ENCODE assay signal across 8 cellular contexts in the genomic region with DNA sequence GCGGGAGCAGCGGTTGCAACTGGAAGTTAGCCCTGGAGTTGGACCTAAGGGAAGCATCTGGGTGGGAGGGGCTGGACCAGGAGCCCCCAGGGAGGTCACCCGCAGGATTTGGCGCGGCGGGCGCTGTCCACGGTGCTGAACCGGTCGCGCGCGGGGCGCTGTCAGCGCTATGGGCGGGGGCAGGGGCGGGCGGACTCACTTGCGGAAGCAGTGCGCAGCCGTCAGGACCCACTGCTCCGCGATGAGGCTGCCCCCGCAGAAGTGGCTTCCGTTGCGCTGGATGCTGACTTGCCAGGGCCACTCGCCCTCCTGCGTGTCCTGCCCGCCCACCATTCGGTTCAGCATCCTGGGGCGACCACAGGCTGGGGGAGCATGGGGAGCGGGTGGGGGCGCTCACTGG. TPM values are rescaled to one million over a fixed set of nuclear protein-coding genes. Genes with fewer than 3 reads are reported as not detected.
DNase-seq lines count a peak whose midpoint lies in the region; ATAC-seq lines count a peak whose summit lies in the region.

No MANE protein-coding gene starts in this region.

- no peaks in the 10 kb centered on the region for H3K4me1 ChIP-seq in right cardiac atrium (ENCODE audit: control insufficient read depth, insufficient read depth, low read length)

- no peaks in the 10 kb centered on the region for H3K27me3 ChIP-seq in right cardiac atrium (ENCODE audit: control insufficient read depth, insufficient read depth)

- H3K4me3 ChIP-seq in right cardiac atrium (ENCODE audit: low read length) = no peak overlapping the region

- DNase-seq in EL (peak; percentile 20), OCI-M1 (lab: John Stamatoyannopoulos, UW) (peak; percentile 66), activated gamma-delta T cell treated with Interleukin-2 at 50 U/mL for 16 hours (peak; percentile 84), right cardiac atrium (peak; percentile 68 to 90 (median 87)), globus pallidus (ENCODE audit: low spot score) (no peak)
- DNase-seq in stimulated activated CD4-positive, alpha-beta T cell treated with anti-CD3 and anti-CD28 coated beads, Interleukin-12 subunit alpha, Interleukin-12 subunit beta, amount 100 ng/mL, for 24 hours (ENCODE audit: low read depth in 2 of 2) = peak; percentile 52 to 59

- no peak overlapping the region for H3K27ac ChIP-seq in right cardiac atrium (ENCODE audit: low read length)

- WGBS in right cardiac atrium = 6% methylated on average over 33 of the region's 33 CpGs

- no peaks in the 10 kb centered on the region for H3K9me3 ChIP-seq in right cardiac atrium (ENCODE audit: control insufficient read depth, low read length)

- intact Hi-C loops in right cardiac atrium (cut with DNase I) = no loop called here

- ATAC-seq in right cardiac atrium (peak; percentile 51 to 63), HG03521 (IDR thresholded peaks at IDR 0.05; ENCODE audit: unreplicated experiment) (no peak), HG02840 (IDR thresholded peaks at IDR 0.05; ENCODE audit: low FRiP score, unreplicated experiment) (no peak)

RNA-seq across cellular contexts. Expression of a gene that starts 4.5 kb away (rescaled TPM):
- under 1 TPM; 0.32 to 0.64 (median 0.37) TPM for total RNA-seq in right cardiac atrium
- polyA plus RNA-seq in right cardiac atrium = 0.25 TPM

RNA-seq across cellular contexts. Expression of a gene that starts 33.2 kb away (rescaled TPM):
- total RNA-seq in right cardiac atrium = 10 to 100 TPM; 10.6 to 13.7 (median 12.0) TPM
- 11.1 TPM for polyA plus RNA-seq in right cardiac atrium

RNA-seq across cellular contexts. Expression of a gene that starts 36.9 kb away (rescaled TPM):
- total RNA-seq in right cardiac atrium = 100 to 1,000 TPM; 299 to 352 (median 320) TPM
- polyA plus RNA-seq in right cardiac atrium = 402 TPM

Comparison
In these comparisons a context has a peak if more than half of its experiments do, and no peak if none do; other contexts are left out.
1. ATAC-seq: peak in right cardiac atrium (2 of 2); none in HG03521 (single experiment) and HG02840 (single experiment).